In the genomic region with DNA sequence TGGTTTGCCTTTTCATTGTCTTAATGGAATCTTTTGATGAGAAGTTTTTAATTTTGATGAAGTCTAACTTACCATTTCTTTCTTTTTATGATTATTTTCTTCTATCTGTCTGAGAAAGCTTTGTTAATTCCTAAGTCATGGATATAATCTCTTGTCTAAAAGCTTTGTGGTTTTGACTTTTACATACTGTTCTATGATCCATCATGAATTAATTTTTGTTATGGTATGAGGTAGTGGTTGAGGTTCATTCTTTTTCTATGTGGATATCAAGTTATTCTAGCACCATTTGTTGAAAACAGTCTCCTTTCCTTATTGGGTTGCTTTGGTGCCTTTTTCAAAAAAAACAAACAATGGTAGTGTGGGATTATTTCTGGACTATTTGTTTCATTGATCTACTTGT, we compare ENCODE assay signal across 2 cellular contexts.
TF ChIP-seq lines count a peak whose summit lies in the region.

No MANE protein-coding gene starts in this region.

TF ChIP-seq in SK-N-SH, 30 proteins besides CTCF, POLR2A, EP300 and RAD21:
- TF ChIP-seq, protein P1, sequence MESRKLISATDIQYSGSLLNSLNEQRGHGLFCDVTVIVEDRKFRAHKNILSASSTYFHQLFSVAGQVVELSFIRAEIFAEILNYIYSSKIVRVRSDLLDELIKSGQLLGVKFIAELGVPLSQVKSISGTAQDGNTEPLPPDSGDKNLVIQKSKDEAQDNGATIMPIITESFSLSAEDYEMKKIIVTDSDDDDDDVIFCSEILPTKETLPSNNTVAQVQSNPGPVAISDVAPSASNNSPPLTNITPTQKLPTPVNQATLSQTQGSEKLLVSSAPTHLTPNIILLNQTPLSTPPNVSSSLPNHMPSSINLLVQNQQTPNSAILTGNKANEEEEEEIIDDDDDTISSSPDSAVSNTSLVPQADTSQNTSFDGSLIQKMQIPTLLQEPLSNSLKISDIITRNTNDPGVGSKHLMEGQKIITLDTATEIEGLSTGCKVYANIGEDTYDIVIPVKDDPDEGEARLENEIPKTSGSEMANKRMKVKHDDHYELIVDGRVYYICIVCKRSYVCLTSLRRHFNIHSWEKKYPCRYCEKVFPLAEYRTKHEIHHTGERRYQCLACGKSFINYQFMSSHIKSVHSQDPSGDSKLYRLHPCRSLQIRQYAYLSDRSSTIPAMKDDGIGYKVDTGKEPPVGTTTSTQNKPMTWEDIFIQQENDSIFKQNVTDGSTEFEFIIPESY (IDR thresholded peaks at IDR 0.05; ENCODE audit: borderline replicate concordance, low read depth) = no peak
- TF ChIP-seq, protein P2, sequence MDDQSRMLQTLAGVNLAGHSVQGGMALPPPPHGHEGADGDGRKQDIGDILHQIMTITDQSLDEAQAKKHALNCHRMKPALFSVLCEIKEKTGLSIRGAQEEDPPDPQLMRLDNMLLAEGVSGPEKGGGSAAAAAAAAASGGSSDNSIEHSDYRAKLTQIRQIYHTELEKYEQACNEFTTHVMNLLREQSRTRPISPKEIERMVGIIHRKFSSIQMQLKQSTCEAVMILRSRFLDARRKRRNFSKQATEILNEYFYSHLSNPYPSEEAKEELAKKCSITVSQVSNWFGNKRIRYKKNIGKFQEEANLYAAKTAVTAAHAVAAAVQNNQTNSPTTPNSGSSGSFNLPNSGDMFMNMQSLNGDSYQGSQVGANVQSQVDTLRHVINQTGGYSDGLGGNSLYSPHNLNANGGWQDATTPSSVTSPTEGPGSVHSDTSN (IDR thresholded peaks at IDR 0.05) = peak; percentile 21; the same call in 1 of the 2 replicates
- no peak for TF ChIP-seq GATA2 (CRISPR knock-in tag; IDR thresholded peaks at IDR 0.05)
- TF ChIP-seq SMC3 (IDR thresholded peaks at IDR 0.05; ENCODE audit: low read depth, low read length) = no peak
- 0 out of 2 replicates have a peak, but pooled peaks have one; percentile 21 for TF ChIP-seq JUND (IDR thresholded peaks at IDR 0.05)
- TF ChIP-seq FOSL2 (IDR thresholded peaks at IDR 0.05; ENCODE audit: borderline replicate concordance, low read depth) = 0 out of 2 replicates have a peak, but pooled peaks have one; percentile 2
- no peak for TF ChIP-seq FOXJ3 (CRISPR knock-in tag; IDR thresholded peaks at IDR 0.05)
- TF ChIP-seq, protein P3, sequence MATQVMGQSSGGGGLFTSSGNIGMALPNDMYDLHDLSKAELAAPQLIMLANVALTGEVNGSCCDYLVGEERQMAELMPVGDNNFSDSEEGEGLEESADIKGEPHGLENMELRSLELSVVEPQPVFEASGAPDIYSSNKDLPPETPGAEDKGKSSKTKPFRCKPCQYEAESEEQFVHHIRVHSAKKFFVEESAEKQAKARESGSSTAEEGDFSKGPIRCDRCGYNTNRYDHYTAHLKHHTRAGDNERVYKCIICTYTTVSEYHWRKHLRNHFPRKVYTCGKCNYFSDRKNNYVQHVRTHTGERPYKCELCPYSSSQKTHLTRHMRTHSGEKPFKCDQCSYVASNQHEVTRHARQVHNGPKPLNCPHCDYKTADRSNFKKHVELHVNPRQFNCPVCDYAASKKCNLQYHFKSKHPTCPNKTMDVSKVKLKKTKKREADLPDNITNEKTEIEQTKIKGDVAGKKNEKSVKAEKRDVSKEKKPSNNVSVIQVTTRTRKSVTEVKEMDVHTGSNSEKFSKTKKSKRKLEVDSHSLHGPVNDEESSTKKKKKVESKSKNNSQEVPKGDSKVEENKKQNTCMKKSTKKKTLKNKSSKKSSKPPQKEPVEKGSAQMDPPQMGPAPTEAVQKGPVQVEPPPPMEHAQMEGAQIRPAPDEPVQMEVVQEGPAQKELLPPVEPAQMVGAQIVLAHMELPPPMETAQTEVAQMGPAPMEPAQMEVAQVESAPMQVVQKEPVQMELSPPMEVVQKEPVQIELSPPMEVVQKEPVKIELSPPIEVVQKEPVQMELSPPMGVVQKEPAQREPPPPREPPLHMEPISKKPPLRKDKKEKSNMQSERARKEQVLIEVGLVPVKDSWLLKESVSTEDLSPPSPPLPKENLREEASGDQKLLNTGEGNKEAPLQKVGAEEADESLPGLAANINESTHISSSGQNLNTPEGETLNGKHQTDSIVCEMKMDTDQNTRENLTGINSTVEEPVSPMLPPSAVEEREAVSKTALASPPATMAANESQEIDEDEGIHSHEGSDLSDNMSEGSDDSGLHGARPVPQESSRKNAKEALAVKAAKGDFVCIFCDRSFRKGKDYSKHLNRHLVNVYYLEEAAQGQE (IDR thresholded peaks at IDR 0.05; ENCODE audit: low read depth, low read length) = no peak
- TF ChIP-seq, protein P4, sequence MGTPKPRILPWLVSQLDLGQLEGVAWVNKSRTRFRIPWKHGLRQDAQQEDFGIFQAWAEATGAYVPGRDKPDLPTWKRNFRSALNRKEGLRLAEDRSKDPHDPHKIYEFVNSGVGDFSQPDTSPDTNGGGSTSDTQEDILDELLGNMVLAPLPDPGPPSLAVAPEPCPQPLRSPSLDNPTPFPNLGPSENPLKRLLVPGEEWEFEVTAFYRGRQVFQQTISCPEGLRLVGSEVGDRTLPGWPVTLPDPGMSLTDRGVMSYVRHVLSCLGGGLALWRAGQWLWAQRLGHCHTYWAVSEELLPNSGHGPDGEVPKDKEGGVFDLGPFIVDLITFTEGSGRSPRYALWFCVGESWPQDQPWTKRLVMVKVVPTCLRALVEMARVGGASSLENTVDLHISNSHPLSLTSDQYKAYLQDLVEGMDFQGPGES (IDR thresholded peaks at IDR 0.05; ENCODE audit: low read depth, low read length) = no peak
- TF ChIP-seq RCOR1 (IDR thresholded peaks at IDR 0.05; ENCODE audit: low read length) = no peak
- no peak for TF ChIP-seq SIN3A (IDR thresholded peaks at IDR 0.05; ENCODE audit: borderline replicate concordance, low read depth, low read length)
- no peak for TF ChIP-seq RXRA (IDR thresholded peaks at IDR 0.05; ENCODE audit: borderline replicate concordance, low read depth)
- TF ChIP-seq, protein P5, sequence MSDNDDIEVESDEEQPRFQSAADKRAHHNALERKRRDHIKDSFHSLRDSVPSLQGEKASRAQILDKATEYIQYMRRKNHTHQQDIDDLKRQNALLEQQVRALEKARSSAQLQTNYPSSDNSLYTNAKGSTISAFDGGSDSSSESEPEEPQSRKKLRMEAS (IDR thresholded peaks at IDR 0.05; ENCODE audit: low read depth) = no peak
- no peak for TF ChIP-seq CHD2 (IDR thresholded peaks at IDR 0.05; ENCODE audit: low read length, partially characterized antibody)
- peak; percentile 42; the same call in 1 of the 2 replicates for TF ChIP-seq TCF12 (IDR thresholded peaks at IDR 0.05)
- no peak; the same call in 1 of the 2 replicates for TF ChIP-seq ELF1 (IDR thresholded peaks at IDR 0.05)
- TF ChIP-seq POLR2AphosphoS5 (IDR thresholded peaks at IDR 0.05; ENCODE audit: low read depth, low read length) = no peak

TF ChIP-seq in endothelial cell of umbilical vein, 7 proteins besides CTCF, POLR2A, EP300 and RAD21:
- TF ChIP-seq POLR2AphosphoS5 (IDR thresholded peaks at IDR 0.05; ENCODE audit: insufficient read depth, low read depth, low read length) (no peak), MYC (IDR thresholded peaks at IDR 0.05; ENCODE audit: low read depth, low read length) (no peak), FOS (IDR thresholded peaks at IDR 0.05; ENCODE audit: borderline replicate concordance, insufficient read depth, low read length) (no peak), EZH2 (IDR thresholded peaks at IDR 0.05; ENCODE audit: borderline replicate concordance, low read depth, low read length, severe bottlenecking) (no peak), GATA2 (IDR thresholded peaks at IDR 0.05; ENCODE audit: insufficient read depth, insufficient read length, low read depth, low read length) (no peak), JUN (IDR thresholded peaks at IDR 0.05; ENCODE audit: borderline replicate concordance, insufficient read depth, insufficient read length, low read depth) (no peak)
- TF ChIP-seq, protein P5 (IDR thresholded peaks at IDR 0.05; ENCODE audit: insufficient read depth, insufficient read length) = no peak
